ENCODE assay signal across 25 cellular contexts in genomic region chr4:185836268-185837084, GRCh38. TPM values are rescaled to one million over a fixed set of nuclear protein-coding genes. Genes with fewer than 3 reads are reported as not detected.
A peak's percentile ranks its signal among the peaks of the same experiment; 100 is the strongest.
DNase-seq lines count a peak whose midpoint lies in the region; ATAC-seq and TF ChIP-seq lines count a peak whose summit lies in the region.
"Had no signal": no experiment of that assay in that cellular context is flagged by ENCODE, and none has a peak within 500 bp of the region (broad histone marks: within the 10 kb centered on the region; RNA-seq: fewer than 3 reads in every experiment).

No MANE protein-coding gene starts in this region.

- H3K9ac ChIP-seq in OCI-LY1 (ENCODE audit: low read length) (no peak overlapping the region), neural progenitor cell (no peak overlapping the region)

- peak; percentile 17 for DNase-seq in GM23338 (ENCODE audit: low spot score)
- DNase-seq in right atrium auricular region (ENCODE audit: low spot score), result no peak
- peak; percentile 32 for DNase-seq in neural progenitor cell (ENCODE audit: low spot score)
- no peak for DNase-seq in dorsolateral prefrontal cortex
- DNase-seq in HFFc6, result no peak
- DNase-seq: activated CD4-positive, alpha-beta memory T cell treated with anti-CD3 and anti-CD28 coated beads for 36 hours; activated naive CD4-positive, alpha-beta T cell; activated T-cell treated with anti-CD3 and anti-CD28 coated beads for 4 hours; CD8-positive, alpha-beta T cell; cerebellar nuclear complex; DMS79 treated with DMSO at 0.1 percent for 48 hours; effector memory CD8-positive, alpha-beta T cell; Kasumi-1; NCI-H1092 treated with DMSO at 0.1 percent for 48 hours; NCI-H2081; SIG-M5; stimulated activated CD4-positive, alpha-beta T cell treated with anti-CD3 and anti-CD28 coated beads, Interleukin-15, amount 100 ng/mL, for 24 hours; T-helper 17 cell; WERI-Rb-1 had no signal

- H3K4me3 Mint-ChIP-seq in GM23338 (peak overlapping the region; percentile 10; the same call in 2 of the 3 replicates), neural progenitor cell (peak overlapping the region; percentile 17), HFFc6 (no peak overlapping the region)
- H3K4me3 Mint-ChIP-seq: activated CD4-positive, alpha-beta memory T cell treated with anti-CD3 and anti-CD28 coated beads for 36 hours; CD8-positive, alpha-beta T cell; effector memory CD8-positive, alpha-beta T cell; nephron; stimulated activated effector memory CD8-positive, alpha-beta T cell treated with anti-CD3 and anti-CD28 coated beads, Interleukin-12 subunit alpha, Interleukin-12 subunit beta, amount 100 ng/mL, for 72 hours; T-helper 17 cell had no signal

- H3K36me3 ChIP-seq in GM23338 (ENCODE audit: insufficient read depth) (no peaks in the 10 kb centered on the region), OCI-LY1 (ENCODE audit: insufficient read depth, low read length) (no peaks in the 10 kb centered on the region), right atrium auricular region (no peaks in the 10 kb centered on the region), neural progenitor cell (no peaks in the 10 kb centered on the region)
- H3K36me3 ChIP-seq: WERI-Rb-1 had no signal

- H2AFZ ChIP-seq in GM23338 (no peak overlapping the region), OCI-LY1 (ENCODE audit: low read length) (no peak overlapping the region), neural progenitor cell (replicated peaks) (no peak overlapping the region)

- peaks cover 2% of the 10 kb centered on the region for H3K27me3 Mint-ChIP-seq in GM23338 (ENCODE audit: insufficient read depth, low read depth, poor library complexity)
- peaks cover 4% of the 10 kb centered on the region for H3K27me3 Mint-ChIP-seq in neural progenitor cell (ENCODE audit: insufficient read depth, low read depth)
- H3K27me3 Mint-ChIP-seq in HFFc6 (ENCODE audit: insufficient read depth), result no peaks in the 10 kb centered on the region; the same call in 1 of the 2 replicates

- no peak overlapping the region for H3K4me3 ChIP-seq in GM23338
- H3K4me3 ChIP-seq in OCI-LY1 (ENCODE audit: low read depth, low read length, poor library complexity, severe bottlenecking), result no peak overlapping the region
- H3K4me3 ChIP-seq in right atrium auricular region, result no peak overlapping the region
- H3K4me3 ChIP-seq in neural progenitor cell, result no peak overlapping the region
- no peak overlapping the region for H3K4me3 ChIP-seq in dorsolateral prefrontal cortex

- H3K9me2 ChIP-seq in GM23338 (ENCODE audit: insufficient read depth) (no peaks in the 10 kb centered on the region), OCI-LY1 (ENCODE audit: low read depth, low read length) (no peaks in the 10 kb centered on the region)

- no peak for TF ChIP-seq CTCF in GM23338 (conservative IDR thresholded peaks at IDR 0.05; ENCODE audit: low read depth in 2 of 2)
- TF ChIP-seq CTCF in OCI-LY1 (IDR thresholded peaks at IDR 0.05; ENCODE audit: low read length), result no peak
- TF ChIP-seq CTCF in right atrium auricular region (IDR thresholded peaks at IDR 0.05), result no peak
- no peak for TF ChIP-seq CTCF in neural progenitor cell (IDR thresholded peaks at IDR 0.05)
- TF ChIP-seq CTCF in dorsolateral prefrontal cortex (IDR thresholded peaks at IDR 0.05 in 54 of 56, conservative IDR thresholded peaks at IDR 0.05 in 2 of 56; ENCODE audit: low read depth in 1 of 56, partially characterized antibody in 56 of 56), result no peak
- TF ChIP-seq CTCF in HFFc6 (IDR thresholded peaks at IDR 0.05), result no peak

- H3K4me1 Mint-ChIP-seq in GM23338 (peaks cover 30% of the 10 kb centered on the region), neural progenitor cell (peaks cover 13% of the 10 kb centered on the region), HFFc6 (ENCODE audit: low read depth) (no peaks in the 10 kb centered on the region)
- H3K4me1 Mint-ChIP-seq: stimulated activated effector memory CD8-positive, alpha-beta T cell treated with anti-CD3 and anti-CD28 coated beads, Interleukin-12 subunit alpha, Interleukin-12 subunit beta, amount 100 ng/mL, for 72 hours; T-helper 17 cell had no signal

- no peaks in the 10 kb centered on the region for H3K27me3 ChIP-seq in GM23338 (ENCODE audit: insufficient read depth)
- H3K27me3 ChIP-seq in OCI-LY1 (ENCODE audit: insufficient read depth, low read length), result 0 out of 2 replicates have a peak, but pooled peaks cover 2% of the 10 kb centered on the region
- no peaks in the 10 kb centered on the region for H3K27me3 ChIP-seq in right atrium auricular region
- H3K27me3 ChIP-seq in neural progenitor cell, result no peaks in the 10 kb centered on the region
- H3K27me3 ChIP-seq in dorsolateral prefrontal cortex, result no peaks in the 10 kb centered on the region

- H3K9me3 ChIP-seq in OCI-LY1 (ENCODE audit: low read length) (no peaks in the 10 kb centered on the region), right atrium auricular region (no peaks in the 10 kb centered on the region), neural progenitor cell (ENCODE audit: low read depth) (no peaks in the 10 kb centered on the region)

- H3K27ac ChIP-seq in GM23338 (ENCODE audit: low read depth) (peak overlapping the region; percentile 99), OCI-LY1 (ENCODE audit: low read depth, low read length, poor library complexity, severe bottlenecking) (no peak overlapping the region), right atrium auricular region (peak overlapping the region; percentile 78 to 91), neural progenitor cell (no peak overlapping the region), dorsolateral prefrontal cortex (peak overlapping the region in 5 of 59 donors; percentile 1 to 22 (median 6))
- H3K27ac ChIP-seq: WERI-Rb-1 had no signal

- H3K36me3 Mint-ChIP-seq in GM23338 (ENCODE audit: low read depth), result no peaks in the 10 kb centered on the region
- H3K36me3 Mint-ChIP-seq in neural progenitor cell, result peaks cover 3% of the 10 kb centered on the region
- no peaks in the 10 kb centered on the region for H3K36me3 Mint-ChIP-seq in HFFc6 (ENCODE audit: low read depth)
- H3K36me3 Mint-ChIP-seq: activated CD4-positive, alpha-beta memory T cell treated with anti-CD3 and anti-CD28 coated beads for 36 hours; CD8-positive, alpha-beta T cell; stimulated activated effector memory CD8-positive, alpha-beta T cell treated with anti-CD3 and anti-CD28 coated beads, Interleukin-12 subunit alpha, Interleukin-12 subunit beta, amount 100 ng/mL, for 72 hours had no signal

- peaks cover 16% of the 10 kb centered on the region for H3F3A ChIP-seq in GM23338 (replicated peaks; ENCODE audit: low read depth)
- no peaks in the 10 kb centered on the region for H3F3A ChIP-seq in OCI-LY1 (ENCODE audit: insufficient read depth, low read length)
- H3F3A ChIP-seq in neural progenitor cell (ENCODE audit: low read depth), result peaks cover 57% of the 10 kb centered on the region

- H3K27ac Mint-ChIP-seq in GM23338, result peak overlapping the region; percentile 97; the same call in 1 of the 2 replicates
- peak overlapping the region; percentile 95 for H3K27ac Mint-ChIP-seq in neural progenitor cell
- no peak overlapping the region for H3K27ac Mint-ChIP-seq in HFFc6
- H3K27ac Mint-ChIP-seq: activated CD4-positive, alpha-beta memory T cell treated with anti-CD3 and anti-CD28 coated beads for 36 hours; CD8-positive, alpha-beta T cell; effector memory CD8-positive, alpha-beta T cell; stimulated activated effector memory CD8-positive, alpha-beta T cell treated with anti-CD3 and anti-CD28 coated beads, Interleukin-12 subunit alpha, Interleukin-12 subunit beta, amount 100 ng/mL, for 72 hours; T-helper 17 cell had no signal

- peak overlapping the region; percentile 6 for H3K4me2 ChIP-seq in GM23338
- H3K4me2 ChIP-seq in OCI-LY1 (ENCODE audit: low read length), result peak overlapping the region; percentile 32; the same call in 1 of the 2 replicates
- H3K4me2 ChIP-seq in neural progenitor cell, result peak overlapping the region; percentile 22

- H3K79me2 ChIP-seq in GM23338 (replicated peaks; ENCODE audit: insufficient read depth), result no peaks in the 10 kb centered on the region
- no peaks in the 10 kb centered on the region for H3K79me2 ChIP-seq in OCI-LY1 (ENCODE audit: insufficient read depth, low read length)
- no peaks in the 10 kb centered on the region for H3K79me2 ChIP-seq in neural progenitor cell (ENCODE audit: low read depth)

- no peaks in the 10 kb centered on the region for H3K9me3 Mint-ChIP-seq in GM23338
- H3K9me3 Mint-ChIP-seq in neural progenitor cell, result peaks cover 4% of the 10 kb centered on the region
- H3K9me3 Mint-ChIP-seq in HFFc6, result no peaks in the 10 kb centered on the region
- H3K9me3 Mint-ChIP-seq: activated CD4-positive, alpha-beta memory T cell treated with anti-CD3 and anti-CD28 coated beads for 36 hours; CD8-positive, alpha-beta T cell; effector memory CD8-positive, alpha-beta T cell; nephron; stimulated activated effector memory CD8-positive, alpha-beta T cell treated with anti-CD3 and anti-CD28 coated beads, Interleukin-12 subunit alpha, Interleukin-12 subunit beta, amount 100 ng/mL, for 72 hours had no signal

- peaks cover 36% of the 10 kb centered on the region for H3K4me1 ChIP-seq in GM23338 (ENCODE audit: insufficient read depth)
- peaks cover 18% of the 10 kb centered on the region for H3K4me1 ChIP-seq in OCI-LY1 (ENCODE audit: insufficient read depth, low read length, severe bottlenecking)
- H3K4me1 ChIP-seq in right atrium auricular region, result peaks cover 0 to 47% of the 10 kb centered on the region in 2 donors
- H3K4me1 ChIP-seq in neural progenitor cell, result peaks cover 72% of the 10 kb centered on the region

- ATAC-seq in GM23338, result no peak
- no peak for ATAC-seq in GM19023 (IDR thresholded peaks at IDR 0.05; ENCODE audit: unreplicated experiment)
- ATAC-seq in GM21576 (IDR thresholded peaks at IDR 0.05; ENCODE audit: unreplicated experiment), result no peak
- ATAC-seq: CD8-positive, alpha-beta T cell; effector memory CD8-positive, alpha-beta T cell; stimulated activated effector memory CD8-positive, alpha-beta T cell treated with anti-CD3 and anti-CD28 coated beads, Interleukin-12 subunit alpha, Interleukin-12 subunit beta, amount 100 ng/mL, for 72 hours; T-helper 17 cell had no signal

- H4K20me1 ChIP-seq in GM23338 (replicated peaks; ENCODE audit: insufficient read depth) (no peaks in the 10 kb centered on the region), OCI-LY1 (ENCODE audit: insufficient read depth, low read length) (no peaks in the 10 kb centered on the region), neural progenitor cell (ENCODE audit: low read depth) (no peaks in the 10 kb centered on the region)

- intact Hi-C loops in dorsolateral prefrontal cortex (cut with DNase I), result no loop called here

TF ChIP-seq in GM23338, 12 proteins besides CTCF, POLR2A, EP300 and RAD21:
- TF ChIP-seq NANOG (IDR thresholded peaks at IDR 0.05; ENCODE audit: borderline replicate concordance) (peak; percentile 99), ZNF114 (CRISPR knock-in tag; IDR thresholded peaks at IDR 0.05) (no peak)

RNA-seq across cellular contexts. Expression of gene SORBS2, which starts 24.5 kb away (rescaled TPM):
- 17.8 and 24.6 TPM in 2 replicates for total RNA-seq in GM23338 (2014; rRNA removed; shearing (Covaris generic))
- 23.2 and 27.6 TPM in 2 replicates for polyA plus RNA-seq in GM23338 (2016; fragmentation: Nextera tagmentation; extraction: Ambion mirVana)
- total RNA-seq in right atrium auricular region (100 to 1,000 TPM; 530 to 741 TPM), neural progenitor cell (ENCODE audit: low replicate concordance) (13.5 and 15.7 TPM in 2 replicates), dorsolateral prefrontal cortex (100 to 1,000 TPM in 112 of 120 experiments, 10 to 100 TPM in 8; 56.6 to 292 (median 139) TPM)
- 1 to 10 TPM in 2 of 6 experiments, under 1 TPM in 4; 0.48 to 3.6 (median 0.72) TPM for total RNA-seq in HFFc6 (2021; fragmentation: NEBNext Ultra II Directional; extraction: Animal tissue kit (Norgen Biotek cat#: 25700))
- total RNA-seq: activated CD4-positive, alpha-beta memory T cell treated with anti-CD3 and anti-CD28 coated beads for 36 hours had no signal
- polyA plus RNA-seq: AG04450 had no signal

Comparison
In these comparisons a context has a peak if more than half of its experiments do, and no peak if none do; other contexts are left out.
1. DNase-seq: peak in GM23338 (single experiment) and neural progenitor cell (single experiment); none in right atrium auricular region (single experiment), dorsolateral prefrontal cortex (0 of 10) and HFFc6 (single experiment).
2. H3K27ac ChIP-seq: peak in GM23338 (single experiment) and right atrium auricular region (2 of 2); none in OCI-LY1 (single experiment) and neural progenitor cell (single experiment).
3. Peak in every context shown above with its lines, with median percentiles within 50 percentile points of each other: H3K4me2 ChIP-seq.